1 cellular context compared by ENCODE assay signal in the genomic region with DNA sequence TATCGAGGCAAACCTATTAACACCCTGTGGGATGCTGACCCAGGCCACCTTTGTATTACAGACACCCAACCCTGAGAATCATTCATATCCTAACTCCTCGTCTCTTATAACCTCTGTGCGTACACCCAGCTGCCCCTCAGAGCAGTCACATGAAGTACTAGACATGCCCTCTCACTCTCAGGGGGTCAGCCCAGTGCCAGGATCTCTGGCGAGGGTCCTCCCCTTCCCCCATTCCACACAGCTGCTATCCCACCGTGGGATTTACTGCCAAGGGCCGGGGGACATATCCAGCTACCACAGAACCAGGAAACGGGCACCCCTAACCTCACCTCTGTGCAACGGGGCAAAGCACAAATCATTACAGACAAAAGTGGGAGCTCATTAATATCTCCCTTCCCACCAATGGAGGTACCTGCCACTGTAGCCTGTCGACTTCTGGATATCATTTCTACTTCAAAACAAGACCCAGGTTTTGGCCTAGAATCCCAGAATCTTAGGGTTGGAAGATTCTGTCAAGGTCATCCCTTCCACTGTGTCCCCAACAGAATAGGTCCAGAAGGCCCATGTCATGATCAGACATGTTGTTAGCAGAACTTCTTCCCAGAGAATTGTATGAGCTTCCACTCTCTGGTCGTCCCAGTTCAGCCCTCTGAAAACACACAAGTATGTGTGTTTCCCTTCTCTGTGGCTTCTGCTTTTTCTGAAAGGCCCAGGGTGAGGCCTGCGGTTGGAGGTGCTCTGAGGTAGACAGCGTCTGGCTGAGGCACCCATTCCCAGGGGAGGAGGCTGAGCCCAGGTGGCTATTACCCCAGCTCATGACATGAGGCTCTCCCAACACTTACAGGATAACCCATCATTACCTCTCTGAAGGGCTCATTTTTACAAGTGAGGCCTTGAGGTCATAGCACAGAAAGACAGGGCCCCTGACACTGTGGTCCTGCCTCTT.
TF ChIP-seq lines count a peak whose summit lies in the region.

No MANE protein-coding gene starts in this region.

TF ChIP-seq in K562, 482 proteins besides CTCF, POLR2A, EP300 and RAD21:
- TF ChIP-seq EP400 (IDR thresholded peaks at IDR 0.05), result 0 out of 2 replicates have a peak, but pooled peaks have one; percentile 11
- TF ChIP-seq NFIX (CRISPR knock-in tag; IDR thresholded peaks at IDR 0.05; ENCODE audit: low read depth), result no peak
- no peak for TF ChIP-seq RBM17 (IDR thresholded peaks at IDR 0.05; ENCODE audit: borderline replicate concordance, low read depth, low read length)
- TF ChIP-seq ZNF253 (CRISPR knock-in tag; conservative IDR thresholded peaks at IDR 0.05), result no peak
- TF ChIP-seq MAFG (tag; conservative IDR thresholded peaks at IDR 0.05), result no peak
- TF ChIP-seq KLF10 (CRISPR knock-in tag; IDR thresholded peaks at IDR 0.05), result no peak
- no peak for TF ChIP-seq TAF1 (IDR thresholded peaks at IDR 0.05; ENCODE audit: control insufficient read depth, extremely low read depth, insufficient read depth, low read length, severe bottlenecking)
- TF ChIP-seq ZNF583 (CRISPR knock-in tag; IDR thresholded peaks at IDR 0.05), result no peak
- no peak for TF ChIP-seq CBFA2T2 (conservative IDR thresholded peaks at IDR 0.05)
- no peak for TF ChIP-seq ZNF431 (CRISPR knock-in tag; IDR thresholded peaks at IDR 0.05)
- TF ChIP-seq, protein P1, sequence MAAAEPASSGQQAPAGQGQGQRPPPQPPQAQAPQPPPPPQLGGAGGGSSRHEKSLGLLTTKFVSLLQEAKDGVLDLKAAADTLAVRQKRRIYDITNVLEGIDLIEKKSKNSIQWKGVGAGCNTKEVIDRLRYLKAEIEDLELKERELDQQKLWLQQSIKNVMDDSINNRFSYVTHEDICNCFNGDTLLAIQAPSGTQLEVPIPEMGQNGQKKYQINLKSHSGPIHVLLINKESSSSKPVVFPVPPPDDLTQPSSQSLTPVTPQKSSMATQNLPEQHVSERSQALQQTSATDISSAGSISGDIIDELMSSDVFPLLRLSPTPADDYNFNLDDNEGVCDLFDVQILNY (CRISPR knock-in tag; IDR thresholded peaks at IDR 0.05), result no peak
- no peak for TF ChIP-seq MBD2 (IDR thresholded peaks at IDR 0.05; ENCODE audit: borderline replicate concordance, low read depth)
- no peak for TF ChIP-seq HMG20A (CRISPR knock-in tag; conservative IDR thresholded peaks at IDR 0.05)
- peak; percentile 4 for TF ChIP-seq TBP (optimal IDR thresholded peaks at IDR 0.05; ENCODE audit: low read depth, low read length)
- TF ChIP-seq, protein P2, sequence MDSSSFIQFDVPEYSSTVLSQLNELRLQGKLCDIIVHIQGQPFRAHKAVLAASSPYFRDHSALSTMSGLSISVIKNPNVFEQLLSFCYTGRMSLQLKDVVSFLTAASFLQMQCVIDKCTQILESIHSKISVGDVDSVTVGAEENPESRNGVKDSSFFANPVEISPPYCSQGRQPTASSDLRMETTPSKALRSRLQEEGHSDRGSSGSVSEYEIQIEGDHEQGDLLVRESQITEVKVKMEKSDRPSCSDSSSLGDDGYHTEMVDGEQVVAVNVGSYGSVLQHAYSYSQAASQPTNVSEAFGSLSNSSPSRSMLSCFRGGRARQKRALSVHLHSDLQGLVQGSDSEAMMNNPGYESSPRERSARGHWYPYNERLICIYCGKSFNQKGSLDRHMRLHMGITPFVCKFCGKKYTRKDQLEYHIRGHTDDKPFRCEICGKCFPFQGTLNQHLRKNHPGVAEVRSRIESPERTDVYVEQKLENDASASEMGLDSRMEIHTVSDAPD (CRISPR knock-in tag; IDR thresholded peaks at IDR 0.05), result no peak
- no peak for TF ChIP-seq FOXJ2 (tag; IDR thresholded peaks at IDR 0.05)
- TF ChIP-seq CCNT2 (IDR thresholded peaks at IDR 0.05; ENCODE audit: borderline replicate concordance, extremely low read depth, insufficient read length, low read depth, low read length), result no peak
- peak; percentile 24 for TF ChIP-seq KDM5B (IDR thresholded peaks at IDR 0.05; ENCODE audit: insufficient replicate concordance, low read depth, low read length)
- 0 out of 2 replicates have a peak, but pooled peaks have one; percentile 87 for TF ChIP-seq KAT7 (CRISPR knock-in tag; IDR thresholded peaks at IDR 0.05; ENCODE audit: borderline replicate concordance)
- TF ChIP-seq, protein P3, sequence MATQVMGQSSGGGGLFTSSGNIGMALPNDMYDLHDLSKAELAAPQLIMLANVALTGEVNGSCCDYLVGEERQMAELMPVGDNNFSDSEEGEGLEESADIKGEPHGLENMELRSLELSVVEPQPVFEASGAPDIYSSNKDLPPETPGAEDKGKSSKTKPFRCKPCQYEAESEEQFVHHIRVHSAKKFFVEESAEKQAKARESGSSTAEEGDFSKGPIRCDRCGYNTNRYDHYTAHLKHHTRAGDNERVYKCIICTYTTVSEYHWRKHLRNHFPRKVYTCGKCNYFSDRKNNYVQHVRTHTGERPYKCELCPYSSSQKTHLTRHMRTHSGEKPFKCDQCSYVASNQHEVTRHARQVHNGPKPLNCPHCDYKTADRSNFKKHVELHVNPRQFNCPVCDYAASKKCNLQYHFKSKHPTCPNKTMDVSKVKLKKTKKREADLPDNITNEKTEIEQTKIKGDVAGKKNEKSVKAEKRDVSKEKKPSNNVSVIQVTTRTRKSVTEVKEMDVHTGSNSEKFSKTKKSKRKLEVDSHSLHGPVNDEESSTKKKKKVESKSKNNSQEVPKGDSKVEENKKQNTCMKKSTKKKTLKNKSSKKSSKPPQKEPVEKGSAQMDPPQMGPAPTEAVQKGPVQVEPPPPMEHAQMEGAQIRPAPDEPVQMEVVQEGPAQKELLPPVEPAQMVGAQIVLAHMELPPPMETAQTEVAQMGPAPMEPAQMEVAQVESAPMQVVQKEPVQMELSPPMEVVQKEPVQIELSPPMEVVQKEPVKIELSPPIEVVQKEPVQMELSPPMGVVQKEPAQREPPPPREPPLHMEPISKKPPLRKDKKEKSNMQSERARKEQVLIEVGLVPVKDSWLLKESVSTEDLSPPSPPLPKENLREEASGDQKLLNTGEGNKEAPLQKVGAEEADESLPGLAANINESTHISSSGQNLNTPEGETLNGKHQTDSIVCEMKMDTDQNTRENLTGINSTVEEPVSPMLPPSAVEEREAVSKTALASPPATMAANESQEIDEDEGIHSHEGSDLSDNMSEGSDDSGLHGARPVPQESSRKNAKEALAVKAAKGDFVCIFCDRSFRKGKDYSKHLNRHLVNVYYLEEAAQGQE (CRISPR knock-in tag; IDR thresholded peaks at IDR 0.05; ENCODE audit: low read depth), result no peak
- TF ChIP-seq ZFP1 (CRISPR knock-in tag; IDR thresholded peaks at IDR 0.05), result no peak
- TF ChIP-seq, protein P4, sequence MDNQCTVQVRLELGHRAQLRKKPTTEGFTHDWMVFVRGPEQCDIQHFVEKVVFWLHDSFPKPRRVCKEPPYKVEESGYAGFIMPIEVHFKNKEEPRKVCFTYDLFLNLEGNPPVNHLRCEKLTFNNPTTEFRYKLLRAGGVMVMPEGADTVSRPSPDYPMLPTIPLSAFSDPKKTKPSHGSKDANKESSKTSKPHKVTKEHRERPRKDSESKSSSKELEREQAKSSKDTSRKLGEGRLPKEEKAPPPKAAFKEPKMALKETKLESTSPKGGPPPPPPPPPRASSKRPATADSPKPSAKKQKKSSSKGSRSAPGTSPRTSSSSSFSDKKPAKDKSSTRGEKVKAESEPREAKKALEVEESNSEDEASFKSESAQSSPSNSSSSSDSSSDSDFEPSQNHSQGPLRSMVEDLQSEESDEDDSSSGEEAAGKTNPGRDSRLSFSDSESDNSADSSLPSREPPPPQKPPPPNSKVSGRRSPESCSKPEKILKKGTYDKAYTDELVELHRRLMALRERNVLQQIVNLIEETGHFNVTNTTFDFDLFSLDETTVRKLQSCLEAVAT (IDR thresholded peaks at IDR 0.05), result 0 out of 4 replicates have a peak, but pooled peaks of 1 of the 2 experiments have one; percentile 22
- no peak for TF ChIP-seq ZNF586 (CRISPR knock-in tag; conservative IDR thresholded peaks at IDR 0.05)
- TF ChIP-seq L3MBTL2 (IDR thresholded peaks at IDR 0.05), result no peak
- 0 out of 2 replicates have a peak, but pooled peaks have one; percentile 40 for TF ChIP-seq ESRRA (IDR thresholded peaks at IDR 0.05; ENCODE audit: borderline replicate concordance, low read depth)
- no peak for TF ChIP-seq CHD1 (IDR thresholded peaks at IDR 0.05; ENCODE audit: low read length)
- TF ChIP-seq, protein P5, sequence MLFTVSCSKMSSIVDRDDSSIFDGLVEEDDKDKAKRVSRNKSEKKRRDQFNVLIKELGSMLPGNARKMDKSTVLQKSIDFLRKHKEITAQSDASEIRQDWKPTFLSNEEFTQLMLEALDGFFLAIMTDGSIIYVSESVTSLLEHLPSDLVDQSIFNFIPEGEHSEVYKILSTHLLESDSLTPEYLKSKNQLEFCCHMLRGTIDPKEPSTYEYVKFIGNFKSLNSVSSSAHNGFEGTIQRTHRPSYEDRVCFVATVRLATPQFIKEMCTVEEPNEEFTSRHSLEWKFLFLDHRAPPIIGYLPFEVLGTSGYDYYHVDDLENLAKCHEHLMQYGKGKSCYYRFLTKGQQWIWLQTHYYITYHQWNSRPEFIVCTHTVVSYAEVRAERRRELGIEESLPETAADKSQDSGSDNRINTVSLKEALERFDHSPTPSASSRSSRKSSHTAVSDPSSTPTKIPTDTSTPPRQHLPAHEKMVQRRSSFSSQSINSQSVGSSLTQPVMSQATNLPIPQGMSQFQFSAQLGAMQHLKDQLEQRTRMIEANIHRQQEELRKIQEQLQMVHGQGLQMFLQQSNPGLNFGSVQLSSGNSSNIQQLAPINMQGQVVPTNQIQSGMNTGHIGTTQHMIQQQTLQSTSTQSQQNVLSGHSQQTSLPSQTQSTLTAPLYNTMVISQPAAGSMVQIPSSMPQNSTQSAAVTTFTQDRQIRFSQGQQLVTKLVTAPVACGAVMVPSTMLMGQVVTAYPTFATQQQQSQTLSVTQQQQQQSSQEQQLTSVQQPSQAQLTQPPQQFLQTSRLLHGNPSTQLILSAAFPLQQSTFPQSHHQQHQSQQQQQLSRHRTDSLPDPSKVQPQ (CRISPR knock-in tag; IDR thresholded peaks at IDR 0.05; ENCODE audit: borderline replicate concordance), result no peak
- TF ChIP-seq, protein P6, sequence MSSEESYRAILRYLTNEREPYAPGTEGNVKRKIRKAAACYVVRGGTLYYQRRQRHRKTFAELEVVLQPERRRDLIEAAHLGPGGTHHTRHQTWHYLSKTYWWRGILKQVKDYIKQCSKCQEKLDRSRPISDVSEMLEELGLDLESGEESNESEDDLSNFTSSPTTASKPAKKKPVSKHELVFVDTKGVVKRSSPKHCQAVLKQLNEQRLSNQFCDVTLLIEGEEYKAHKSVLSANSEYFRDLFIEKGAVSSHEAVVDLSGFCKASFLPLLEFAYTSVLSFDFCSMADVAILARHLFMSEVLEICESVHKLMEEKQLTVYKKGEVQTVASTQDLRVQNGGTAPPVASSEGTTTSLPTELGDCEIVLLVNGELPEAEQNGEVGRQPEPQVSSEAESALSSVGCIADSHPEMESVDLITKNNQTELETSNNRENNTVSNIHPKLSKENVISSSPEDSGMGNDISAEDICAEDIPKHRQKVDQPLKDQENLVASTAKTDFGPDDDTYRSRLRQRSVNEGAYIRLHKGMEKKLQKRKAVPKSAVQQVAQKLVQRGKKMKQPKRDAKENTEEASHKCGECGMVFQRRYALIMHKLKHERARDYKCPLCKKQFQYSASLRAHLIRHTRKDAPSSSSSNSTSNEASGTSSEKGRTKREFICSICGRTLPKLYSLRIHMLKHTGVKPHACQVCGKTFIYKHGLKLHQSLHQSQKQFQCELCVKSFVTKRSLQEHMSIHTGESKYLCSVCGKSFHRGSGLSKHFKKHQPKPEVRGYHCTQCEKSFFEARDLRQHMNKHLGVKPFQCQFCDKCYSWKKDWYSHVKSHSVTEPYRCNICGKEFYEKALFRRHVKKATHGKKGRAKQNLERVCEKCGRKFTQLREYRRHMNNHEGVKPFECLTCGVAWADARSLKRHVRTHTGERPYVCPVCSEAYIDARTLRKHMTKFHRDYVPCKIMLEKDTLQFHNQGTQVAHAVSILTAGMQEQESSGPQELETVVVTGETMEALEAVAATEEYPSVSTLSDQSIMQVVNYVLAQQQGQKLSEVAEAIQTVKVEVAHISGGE (CRISPR knock-in tag; IDR thresholded peaks at IDR 0.05), result no peak
- no peak for TF ChIP-seq NFE2L1 (tag; IDR thresholded peaks at IDR 0.05; ENCODE audit: borderline replicate concordance, low read depth)
- TF ChIP-seq SPI1 (IDR thresholded peaks at IDR 0.05; ENCODE audit: borderline replicate concordance, low read depth, low read length), result peak; percentile 75; the same call in 1 of the 2 replicates
- TF ChIP-seq TBL1XR1 (IDR thresholded peaks at IDR 0.05; ENCODE audit: low read length in 2 of 2), result no peak
- no peak for TF ChIP-seq LEF1 (IDR thresholded peaks at IDR 0.05)
- TF ChIP-seq CAMTA2 (CRISPR knock-in tag; conservative IDR thresholded peaks at IDR 0.05), result no peak
- no peak for TF ChIP-seq POLR2H (tag; IDR thresholded peaks at IDR 0.05; ENCODE audit: low read depth)
- TF ChIP-seq ZFX (CRISPR knock-in tag; IDR thresholded peaks at IDR 0.05), result peak; percentile 64; the same call in 1 of the 2 replicates
